ENCODE assay signal across 27 cellular contexts in genomic region chr2:127377262-127377661, GRCh38. TPM values are rescaled to one million over a fixed set of nuclear protein-coding genes. Genes with fewer than 3 reads are reported as not detected.
"Had no signal": no experiment of that assay in that cellular context is flagged by ENCODE, and none has a peak within 500 bp of the region (broad histone marks: within the 10 kb centered on the region; RNA-seq: fewer than 3 reads in every experiment).

No MANE protein-coding gene starts in this region.

- H3K4me3 Mint-ChIP-seq: activated CD4-positive, alpha-beta T cell treated with anti-CD3 and anti-CD28 coated beads, Interleukin-2, amount 10 ng/mL, durations not matched to agents 24 days and 14 days; activated CD8-positive, alpha-beta memory T cell treated with anti-CD3 and anti-CD28 coated beads, Interleukin-2, amount 10 ng/mL, durations not matched to agents 7 days and 5 days; activated naive CD4-positive, alpha-beta T cell treated with anti-CD3 and anti-CD28 coated beads, Interleukin-2, amount 10 ng/mL, durations not matched to agents 7 days and 5 days; activated naive CD8-positive, alpha-beta T cell treated with anti-CD3 and anti-CD28 coated beads for 36 hours; activated T-cell treated with anti-CD3 and anti-CD28 coated beads, Interleukin-2, amount 50 U/mL, for 24 hours; WTC11 had no signal

- H3K27me3 ChIP-seq: adrenal gland, SJSA1 had no signal

- ATAC-seq: activated CD8-positive, alpha-beta memory T cell treated with anti-CD3 and anti-CD28 coated beads, Interleukin-2, amount 10 ng/mL, durations not matched to agents 7 days and 5 days; PC-3; SK-N-SH treated with all-trans-retinoic acid at 6 μM for 48 hours; WTC11 had no signal

- DNase-seq: activated CD4-positive, alpha-beta T cell treated with anti-CD3 and anti-CD28 coated beads for 1 hour; activated CD4-positive, alpha-beta T cell treated with anti-CD3 and anti-CD28 coated beads, Interleukin-2, amount 10 ng/mL, durations not matched to agents 24 days and 14 days; activated CD4-positive, alpha-beta T cell treated with anti-CD3 and anti-CD28 coated beads, Interleukin-2, amount 50 U/mL, for 48 hours; activated CD8-positive, alpha-beta memory T cell treated with anti-CD3 and anti-CD28 coated beads, Interleukin-2, amount 10 ng/mL, durations not matched to agents 7 days and 5 days; activated gamma-delta T cell treated with Interleukin-2 at 50 U/mL for 16 hours; activated naive CD4-positive, alpha-beta T cell treated with anti-CD3 and anti-CD28 coated beads, Interleukin-2, amount 10 ng/mL, durations not matched to agents 7 days and 5 days; activated naive CD8-positive, alpha-beta T cell treated with anti-CD3 and anti-CD28 coated beads for 36 hours; activated T-cell treated with anti-CD3 and anti-CD28 coated beads, Interleukin-2, amount 50 U/mL, for 24 hours; adrenal gland; anterior cingulate cortex; MM.1S; NCI-H1105; NCI-H1436; NCI-H1694 treated with DMSO at 0.1 percent for 48 hours; NCI-H2029 treated with DMSO at 0.1 percent for 48 hours; NCI-H510A treated with DMSO at 0.1 percent for 48 hours; PC-3; SHP77; SW 1271; T-helper 9 cell had no signal

- H3K36me3 ChIP-seq: adrenal gland, SJSA1 had no signal

- H3K27ac ChIP-seq: adrenal gland, KMS-11, SJSA1 had no signal

- H3K27me3 Mint-ChIP-seq: activated CD4-positive, alpha-beta T cell treated with anti-CD3 and anti-CD28 coated beads, Interleukin-2, amount 10 ng/mL, durations not matched to agents 24 days and 14 days; activated CD8-positive, alpha-beta memory T cell treated with anti-CD3 and anti-CD28 coated beads, Interleukin-2, amount 10 ng/mL, durations not matched to agents 7 days and 5 days; activated naive CD4-positive, alpha-beta T cell treated with anti-CD3 and anti-CD28 coated beads, Interleukin-2, amount 10 ng/mL, durations not matched to agents 7 days and 5 days; activated naive CD8-positive, alpha-beta T cell treated with anti-CD3 and anti-CD28 coated beads for 36 hours; activated T-cell treated with anti-CD3 and anti-CD28 coated beads, Interleukin-2, amount 50 U/mL, for 24 hours had no signal

- H3K4me3 ChIP-seq: adrenal gland, SJSA1 had no signal

- H3K9me3 ChIP-seq: adrenal gland, SJSA1 had no signal

- H3K27ac Mint-ChIP-seq: activated CD4-positive, alpha-beta T cell treated with anti-CD3 and anti-CD28 coated beads, Interleukin-2, amount 10 ng/mL, durations not matched to agents 24 days and 14 days; activated CD8-positive, alpha-beta memory T cell treated with anti-CD3 and anti-CD28 coated beads, Interleukin-2, amount 10 ng/mL, durations not matched to agents 7 days and 5 days; activated naive CD4-positive, alpha-beta T cell treated with anti-CD3 and anti-CD28 coated beads, Interleukin-2, amount 10 ng/mL, durations not matched to agents 7 days and 5 days; WTC11 had no signal

RNA-seq across cellular contexts. Expression of gene PROC, which starts 41.0 kb away (rescaled TPM):
- total RNA-seq: activated naive CD8-positive, alpha-beta T cell treated with anti-CD3 and anti-CD28 coated beads for 36 hours; activated T-helper 2 cell treated with anti-CD3 and anti-CD28 coated beads, Interferon-gamma antibody, Interleukin-2, Interleukin-4, amounts not matched to agents 10 μg/mL and 5 μg/mL and 100 μg/mL, durations not matched to agents 14 hours and 24 hours and 36 hours; adrenal gland; cardiac septum; T-helper 1 cell treated with Interleukin-12 subunit alpha and Interleukin-12 subunit beta and Interleukin-4 antibody, amounts not matched to agents 30 ng/mL and 1 ng/mL, for 36 hours had no signal
